9 cellular contexts compared by ENCODE assay signal in genomic region chr4:27084685-27085356, GRCh38.
DNase-seq lines count a peak whose midpoint lies in the region; ATAC-seq, FAIRE-seq and TF ChIP-seq lines count a peak whose summit lies in the region.
"Had no signal": no experiment of that assay in that cellular context is flagged by ENCODE, and none has a peak within 500 bp of the region (broad histone marks: within the 10 kb centered on the region; RNA-seq: fewer than 3 reads in every experiment).

No MANE protein-coding gene starts in this region.

- H3K27me3 Mint-ChIP-seq in Caco-2 (ENCODE audit: insufficient read depth, unreplicated experiment) = peaks cover 4% of the 10 kb centered on the region

- no peaks in the 10 kb centered on the region for H3K27me3 ChIP-seq in MM.1S (replicated peaks; ENCODE audit: insufficient read depth, low read length)
- H3K27me3 ChIP-seq in Caco-2 (replicated peaks; ENCODE audit: control insufficient read depth, insufficient read depth, low read length) = no peaks in the 10 kb centered on the region

- peak overlapping the region; percentile 66 for H3K4me2 ChIP-seq in MM.1S (ENCODE audit: low read depth, low read length)

- no peaks in the 10 kb centered on the region for H3K4me1 Mint-ChIP-seq in Caco-2 (ENCODE audit: low read depth, unreplicated experiment)

- peak; percentile 38 for DNase-seq in D721Med (ENCODE audit: insufficient read length, low spot score)
- peak; percentile 11 for DNase-seq in MM.1S
- DNase-seq in astrocyte of the spinal cord (ENCODE audit: low read depth, low spot score) = peak; percentile 34
- DNase-seq in inferior parietal cortex (ENCODE audit: extremely low spot score) = peak; percentile 69
- DNase-seq in stimulated activated CD4-positive, alpha-beta T cell treated with anti-CD3 and anti-CD28 coated beads, Interleukin-4, amount 100 ng/mL, for 48 hours (ENCODE audit: low read depth in 2 of 2) = peak; percentile 3 to 14
- no peak for DNase-seq in GM13976 (ENCODE audit: low spot score)
- no peak for DNase-seq in Caco-2

- H3K4me3 ChIP-seq in MM.1S (ENCODE audit: low read length) = peak overlapping the region; percentile 51
- peak overlapping the region; percentile 16 for H3K4me3 ChIP-seq in astrocyte of the spinal cord (ENCODE audit: low read depth, low read length)
- no peak overlapping the region for H3K4me3 ChIP-seq in Caco-2 (ENCODE audit: low read depth, low read length)

- in situ Hi-C loops in astrocyte of the spinal cord (cut with HindIII; ENCODE audit: low sequenced_read_pairs) = no loop called here
- in situ Hi-C loops in GM13976 (cut with MboI; ENCODE audit: low sequenced_read_pairs, unreplicated experiment) = no loop called here

- H3F3A ChIP-seq in MM.1S (ENCODE audit: insufficient read depth, low read length) = no peaks in the 10 kb centered on the region

- no peak for FAIRE-seq in D721Med (lab: Jason Lieb, UNC)

- no peak overlapping the region for H3K4me3 Mint-ChIP-seq in Caco-2 (ENCODE audit: unreplicated experiment)

- H3K4me1 ChIP-seq in MM.1S (ENCODE audit: low read length) = no peaks in the 10 kb centered on the region
- H3K4me1 ChIP-seq in Caco-2 = no peaks in the 10 kb centered on the region

- H3K9me3 ChIP-seq in MM.1S (replicated peaks; ENCODE audit: insufficient read depth, low read length) (no peaks in the 10 kb centered on the region), Caco-2 (no peaks in the 10 kb centered on the region)

- no TSS peak for BruUV-seq in Caco-2 (replicated peaks; lab: Mats Ljungman, UMichigan)

- no peak overlapping the region for H3K27ac Mint-ChIP-seq in Caco-2 (ENCODE audit: unreplicated experiment)
- H3K27ac Mint-ChIP-seq: memory B cell had no signal

- CTCF ChIA-PET in Caco-2 (lab: Charles Lee) = no interaction called here

- H3K79me2 ChIP-seq in MM.1S (ENCODE audit: low read length) = no peaks in the 10 kb centered on the region

- ATAC-seq in HG02763 (IDR thresholded peaks at IDR 0.05; ENCODE audit: unreplicated experiment) = no peak

- no peaks in the 10 kb centered on the region for H3K9me2 ChIP-seq in MM.1S (replicated peaks; ENCODE audit: insufficient read depth, low read length)

- peak overlapping the region; percentile 37; the same call in 1 of the 2 replicates for H2AFZ ChIP-seq in MM.1S (ENCODE audit: low read length)

- H3K36me3 Mint-ChIP-seq in Caco-2 (ENCODE audit: insufficient read depth, unreplicated experiment) = no peaks in the 10 kb centered on the region

- peak; percentile 33 for TF ChIP-seq CTCF in D721Med (IDR thresholded peaks at IDR 0.05; ENCODE audit: insufficient read depth, missing control alignments)
- peak; percentile 29; the same call in 1 of the 2 replicates for TF ChIP-seq CTCF in MM.1S (IDR thresholded peaks at IDR 0.05; ENCODE audit: low read length)
- peak; percentile 10 for TF ChIP-seq CTCF in astrocyte of the spinal cord (IDR thresholded peaks at IDR 0.05; ENCODE audit: low read depth, low read length)
- TF ChIP-seq CTCF in GM13976 (IDR thresholded peaks at IDR 0.05; ENCODE audit: borderline replicate concordance, control extremely low read depth, extremely low read depth, insufficient read depth, missing control alignments) = no peak
- TF ChIP-seq CTCF in Caco-2 (IDR thresholded peaks at IDR 0.05; ENCODE audit: insufficient read depth in 1 of 2, low read depth in 1 of 2, low read length in 1 of 2, severe bottlenecking in 1 of 2, unreplicated experiment in 1 of 2) = no peak

- H3K9ac ChIP-seq in MM.1S (ENCODE audit: low read length) = no peak overlapping the region; the same call in 1 of the 2 replicates

- POLR2A ChIA-PET in Caco-2 (lab: Charles Lee) = no interaction called here

- no peaks in the 10 kb centered on the region for H4K20me1 ChIP-seq in MM.1S (ENCODE audit: insufficient read depth, low read length)

- intact Hi-C loops in Caco-2 (cut with micrococcal nuclease; ENCODE audit: unreplicated experiment) = no loop called here

- no peaks in the 10 kb centered on the region for H3K9me3 Mint-ChIP-seq in Caco-2 (ENCODE audit: unreplicated experiment)
- H3K9me3 Mint-ChIP-seq: memory B cell had no signal

- no peak overlapping the region for H3K27ac ChIP-seq in MM.1S (ENCODE audit: low read length)

- H3K36me3 ChIP-seq in MM.1S (replicated peaks; ENCODE audit: insufficient read depth, low read length) = no peaks in the 10 kb centered on the region
- no peaks in the 10 kb centered on the region for H3K36me3 ChIP-seq in Caco-2 (ENCODE audit: control insufficient read depth, insufficient read depth, low read length)

Comparison
In these comparisons a context has a peak if more than half of its experiments do, and no peak if none do; other contexts are left out.
1. DNase-seq: peak in D721Med (single experiment), MM.1S (single experiment), astrocyte of the spinal cord (single experiment), inferior parietal cortex (single experiment) and stimulated activated CD4-positive, alpha-beta T cell treated with anti-CD3 and anti-CD28 coated beads, Interleukin-4, amount 100 ng/mL, for 48 hours (2 of 2); none in GM13976 (single experiment) and Caco-2 (0 of 2).
2. CTCF ChIP-seq: peak in D721Med (single experiment), MM.1S (single experiment) and astrocyte of the spinal cord (single experiment); none in GM13976 (single experiment) and Caco-2 (0 of 2).